Comparison of ENCODE assay signal across 8 cellular contexts in genomic region chr14:55272415-55272786, GRCh38. TPM values are rescaled to one million over a fixed set of nuclear protein-coding genes. Genes with fewer than 3 reads are reported as not detected.
DNase-seq lines count a peak whose midpoint lies in the region; ATAC-seq and TF ChIP-seq lines count a peak whose summit lies in the region.

No MANE protein-coding gene starts in this region.

- TF ChIP-seq POLR2A in breast epithelium (IDR thresholded peaks at IDR 0.05) (no peak), uterus (IDR thresholded peaks at IDR 0.05) (no peak)

- H3K27ac ChIP-seq in cardiac muscle cell, result no peak overlapping the region
- H3K27ac ChIP-seq in breast epithelium, result peak overlapping the region in 1 of 2 donors; percentile 99
- no peak overlapping the region for H3K27ac ChIP-seq in mesodermal cell (ENCODE audit: low read depth, low read length, severe bottlenecking)
- peak overlapping the region in 1 of 2 donors; percentile 89 for H3K27ac ChIP-seq in uterus

- H3K4me1 ChIP-seq in cardiac muscle cell (ENCODE audit: low read depth) (peaks cover 39% of the 10 kb centered on the region), breast epithelium (peaks cover 0 to 7% of the 10 kb centered on the region in 2 donors), mesodermal cell (ENCODE audit: control insufficient read depth, insufficient read depth, low read length, poor library complexity, severe bottlenecking) (peaks cover 32% of the 10 kb centered on the region), uterus (peaks cover 0 to 8% of the 10 kb centered on the region in 2 donors)

- TF ChIP-seq CTCF in cardiac muscle cell (IDR thresholded peaks at IDR 0.05; ENCODE audit: low read depth, low read length) (no peak), breast epithelium (IDR thresholded peaks at IDR 0.05) (no peak), uterus (IDR thresholded peaks at IDR 0.05) (no peak)

- DNase-seq in cardiac muscle cell (ENCODE audit: low read depth in 1 of 2, low spot score in 1 of 2) (no peak), cardiac septum (ENCODE audit: low spot score) (no peak), breast epithelium (ENCODE audit: low spot score in 2 of 2) (no peak), uterus (no peak), CD1c-positive myeloid dendritic cell (ENCODE audit: extremely low spot score) (no peak), NCI-H2081 (lab: John Stamatoyannopoulos, UW) (no peak)

- no peaks in the 10 kb centered on the region for H3K9me3 ChIP-seq in cardiac muscle cell (ENCODE audit: low read depth)
- H3K9me3 ChIP-seq in breast epithelium, result no peaks in the 10 kb centered on the region
- H3K9me3 ChIP-seq in mesodermal cell (ENCODE audit: control insufficient read depth, low read length), result no peaks in the 10 kb centered on the region
- H3K9me3 ChIP-seq in uterus, result no peaks in the 10 kb centered on the region

- no CpG with 5 or more reads among the region's 1 CpG for WGBS in mesodermal cell (ENCODE audit: insufficient coverage in 2 of 2), 2 experiments

- H3K27me3 ChIP-seq in cardiac muscle cell (no peaks in the 10 kb centered on the region), breast epithelium (no peaks in the 10 kb centered on the region), uterus (no peaks in the 10 kb centered on the region)

- no peak for ATAC-seq in GM21619 (IDR thresholded peaks at IDR 0.05; ENCODE audit: unreplicated experiment)

- H3K4me3 ChIP-seq in cardiac muscle cell (peak overlapping the region; percentile 87), breast epithelium (peak overlapping the region; percentile 90 to 97 (median 93)), mesodermal cell (ENCODE audit: extremely low read depth, insufficient read depth, low read length, poor library complexity, severe bottlenecking) (peak overlapping the region; percentile 88), uterus (peak overlapping the region; percentile 80 to 82)

- intact Hi-C loops in cardiac septum (cut with DNase I) (loop anchor here (2.0 to 10.0 kb wide), 2 partner anchors 28 to 312 kb away; partner anchors contain the start of gene KTN1), breast epithelium (cut with DNase I; ENCODE audit: low total_unique reads) (no loop called here), uterus (cut with DNase I; ENCODE audit: low total_unique reads) (no loop called here)

- H3K36me3 ChIP-seq in cardiac muscle cell (no peaks in the 10 kb centered on the region), breast epithelium (no peaks in the 10 kb centered on the region), mesodermal cell (ENCODE audit: control insufficient read depth, insufficient read depth, low read length) (no peaks in the 10 kb centered on the region), uterus (no peaks in the 10 kb centered on the region)

RNA-seq across cellular contexts. Expression of gene FBXO34, which starts 1.2 kb away (rescaled TPM):
- total RNA-seq in cardiac muscle cell (15.3 and 19.2 TPM in 2 replicates), cardiac septum (17.4 TPM), breast epithelium (10 to 100 TPM; 31.8 to 56.5 (median 34.7) TPM), uterus (10 to 100 TPM; 15.9 to 47.4 (median 20.3) TPM)
- 21.1 and 21.7 TPM in 2 replicates for polyA plus RNA-seq in cardiac muscle cell
- polyA plus RNA-seq in mesodermal cell (2013, experiment 1 of 2), result 14.2 TPM
- 14.0 TPM for polyA plus RNA-seq in mesodermal cell (2013, experiment 2 of 2)
